In the genomic region with DNA sequence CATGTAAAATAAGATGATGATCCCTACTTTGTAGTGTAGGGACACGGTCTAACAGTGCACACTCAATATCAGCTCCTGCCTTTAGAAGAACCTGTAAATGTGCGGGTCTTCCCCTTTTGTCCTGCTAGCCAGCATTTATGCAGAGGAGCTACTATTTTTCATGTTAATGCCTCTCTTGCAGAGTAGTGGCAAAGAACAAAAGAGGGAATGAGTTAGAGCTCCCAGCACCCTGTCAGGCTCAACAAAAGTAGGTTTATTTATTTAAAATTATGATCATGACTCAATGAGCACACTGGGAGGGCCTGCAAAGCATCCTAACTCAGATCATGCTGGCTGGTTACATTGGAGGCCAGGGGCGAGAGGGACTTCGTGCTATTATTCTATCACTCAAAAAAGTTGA, we compare ENCODE assay signal across 22 cellular contexts.
"Had no signal": no experiment of that assay in that cellular context is flagged by ENCODE, and none has a peak within 500 bp of the region (broad histone marks: within the 10 kb centered on the region; RNA-seq: fewer than 3 reads in every experiment).

No MANE protein-coding gene starts in this region.

- H3K36me3 Mint-ChIP-seq: activated naive CD4-positive, alpha-beta T cell treated with anti-CD3 and anti-CD28 coated beads, Interleukin-2, amount 50 U/mL, for 24 hours; naive B cell; T-cell had no signal

- H3K27ac Mint-ChIP-seq: activated CD4-positive, alpha-beta T cell treated with anti-CD3 and anti-CD28 coated beads, Interleukin-2, amount 10 ng/mL, durations not matched to agents 24 days and 14 days; activated naive CD4-positive, alpha-beta T cell treated with anti-CD3 and anti-CD28 coated beads, Interleukin-2, amount 50 U/mL, for 24 hours; immature natural killer cell; naive B cell; T-cell had no signal

- ATAC-seq: foreskin keratinocyte, left ventricle myocardium superior, mucosa of descending colon, T-cell had no signal

- H3K27me3 ChIP-seq: adrenal gland, dorsolateral prefrontal cortex, foreskin keratinocyte, hepatocyte, right atrium auricular region, thyroid gland had no signal

- H3K4me1 ChIP-seq: adrenal gland, foreskin keratinocyte, prostate gland, right atrium auricular region, thyroid gland had no signal

- H3K27me3 Mint-ChIP-seq: activated CD4-positive, alpha-beta T cell treated with anti-CD3 and anti-CD28 coated beads, Interleukin-2, amount 10 ng/mL, durations not matched to agents 24 days and 14 days; activated naive CD4-positive, alpha-beta T cell treated with anti-CD3 and anti-CD28 coated beads, Interleukin-2, amount 50 U/mL, for 24 hours; naive B cell; T-cell had no signal

- H3K4me3 Mint-ChIP-seq: activated CD4-positive, alpha-beta T cell treated with anti-CD3 and anti-CD28 coated beads, Interleukin-2, amount 10 ng/mL, durations not matched to agents 24 days and 14 days; activated naive CD4-positive, alpha-beta T cell treated with anti-CD3 and anti-CD28 coated beads, Interleukin-2, amount 50 U/mL, for 24 hours; immature natural killer cell; naive B cell; neural crest cell; T-cell had no signal

- H3K4me3 ChIP-seq: adrenal gland, dorsolateral prefrontal cortex, hepatocyte, mucosa of descending colon, prostate gland, right atrium auricular region, thyroid gland had no signal

- DNase-seq: activated CD4-positive, alpha-beta T cell treated with anti-CD3 and anti-CD28 coated beads, Interleukin-2, amount 10 ng/mL, durations not matched to agents 24 days and 14 days; activated CD4-positive, CD25-positive, alpha-beta regulatory T cell; activated gamma-delta T cell; adrenal gland; caudate nucleus; dorsolateral prefrontal cortex; foreskin keratinocyte; immature natural killer cell; kidney glomerular epithelial cell; left ventricle myocardium superior; mesenchymal stem cell; mucosa of descending colon; naive B cell; stimulated activated CD4-positive, alpha-beta T cell treated with anti-CD3 and anti-CD28 coated beads, Interleukin-2, amount 100 ng/mL, for 24 hours; stimulated activated naive CD4-positive, alpha-beta T cell treated with Interleukin-2 at 50 U/mL for 16 hours; T-cell; thyroid gland had no signal

- H3K27ac ChIP-seq: adrenal gland, foreskin keratinocyte, hepatocyte, prostate gland, right atrium auricular region, thyroid gland had no signal

- H3K9me3 ChIP-seq: adrenal gland, prostate gland, right atrium auricular region, thyroid gland had no signal

- H3K4me1 Mint-ChIP-seq: activated CD4-positive, alpha-beta T cell treated with anti-CD3 and anti-CD28 coated beads, Interleukin-2, amount 10 ng/mL, durations not matched to agents 24 days and 14 days; activated naive CD4-positive, alpha-beta T cell treated with anti-CD3 and anti-CD28 coated beads, Interleukin-2, amount 50 U/mL, for 24 hours; immature natural killer cell; naive B cell; T-cell had no signal

- H3K36me3 ChIP-seq: adrenal gland, prostate gland, right atrium auricular region, thyroid gland had no signal
